In the genomic region with DNA sequence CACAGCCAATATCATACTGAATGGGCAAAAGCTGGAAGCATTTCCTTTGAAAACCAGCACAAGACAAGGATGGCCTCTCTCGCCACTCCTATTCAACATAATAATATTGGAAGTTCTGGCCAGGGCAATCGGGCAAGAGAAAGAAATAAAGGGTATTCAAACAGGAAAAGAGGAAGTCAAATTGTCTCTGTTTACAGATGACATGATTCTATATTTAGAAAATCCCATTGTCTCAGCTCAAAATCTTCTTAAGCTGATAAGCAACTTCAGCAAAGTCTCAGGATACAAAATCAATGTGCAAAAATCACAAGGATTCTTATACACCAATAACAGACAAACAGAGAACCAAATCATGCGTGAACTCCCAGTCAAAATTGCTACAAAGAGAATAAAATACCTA, we compare ENCODE assay signal across 5 cellular contexts. TPM values are rescaled to one million over a fixed set of nuclear protein-coding genes. Genes with fewer than 3 reads are reported as not detected.
"Had no signal": no experiment of that assay in that cellular context is flagged by ENCODE, and none has a peak within 500 bp of the region (broad histone marks: within the 10 kb centered on the region; RNA-seq: fewer than 3 reads in every experiment).

No MANE protein-coding gene starts in this region.

RNA-seq across cellular contexts. Expression of a gene that starts 47.1 kb away (rescaled TPM):
- total RNA-seq: GM23248, H7, HepG2, HT1080 had no signal
- polyA plus RNA-seq: GM23248, HepG2, IgD-negative memory B cell had no signal
